ENCODE assay signal across 8 cellular contexts in the genomic region with DNA sequence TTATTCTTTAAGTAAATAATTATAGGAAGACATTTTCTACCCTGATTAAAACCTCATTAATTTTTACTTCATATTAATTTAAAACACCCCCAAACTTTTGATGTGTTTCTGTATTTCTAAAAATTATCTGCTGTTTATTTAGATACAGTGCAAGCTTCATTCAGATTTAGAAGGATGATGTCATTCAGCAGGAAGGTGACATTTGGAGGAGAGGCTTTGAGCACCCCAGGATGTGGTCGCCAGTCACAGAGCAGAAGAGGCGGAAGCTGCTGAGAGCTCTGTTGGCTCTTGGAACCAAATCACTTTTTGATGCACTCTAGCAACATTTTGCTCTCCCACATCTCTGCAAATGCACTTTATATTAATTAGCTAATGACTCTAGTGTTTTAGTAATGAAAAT.
DNase-seq lines count a peak whose midpoint lies in the region; ATAC-seq and TF ChIP-seq lines count a peak whose summit lies in the region.

No MANE protein-coding gene starts in this region.

- H3K36me3 ChIP-seq in hepatocyte (replicated peaks; ENCODE audit: insufficient read depth, low read depth) = no peaks in the 10 kb centered on the region

- ATAC-seq in HG03442 (IDR thresholded peaks at IDR 0.05; ENCODE audit: unreplicated experiment) = peak; percentile 96

- no peaks in the 10 kb centered on the region for H4K20me1 ChIP-seq in hepatocyte (ENCODE audit: insufficient read depth, poor library complexity, severe bottlenecking)

- H3K9me3 ChIP-seq in hepatocyte (ENCODE audit: low read depth) = no peaks in the 10 kb centered on the region

- DNase-seq in SHP77 (lab: John Stamatoyannopoulos, UW) = peak; percentile 12 to 23
- DNase-seq in SHP77 treated with DMSO at 0.1 percent for 48 hours (lab: John Stamatoyannopoulos, UW) = no peak
- DNase-seq in activated T-cell treated with anti-CD3 and anti-CD28 coated beads for 4 hours = peak; percentile 4
- DNase-seq in stimulated activated CD4-positive, alpha-beta T cell treated with anti-CD3 and anti-CD28 coated beads, Interleukin-15, amount 100 ng/mL, for 24 hours = peak; percentile 36
- no peak for DNase-seq in COLO668 (lab: John Stamatoyannopoulos, UW; ENCODE audit: unreplicated experiment)
- no peak for DNase-seq in NCI-H187 treated with DMSO at 0.1 percent for 48 hours (lab: John Stamatoyannopoulos, UW)
- no peak for DNase-seq in hepatocyte (ENCODE audit: low spot score)

- 86% methylated on average over 2 of the region's 2 CpGs for WGBS in hepatocyte (ENCODE audit: low lambda C conversion rate, missing lambda C conversion rate)

- H3K79me2 ChIP-seq in hepatocyte = no peaks in the 10 kb centered on the region

- no peak overlapping the region for H3K4me3 ChIP-seq in hepatocyte

- no peaks in the 10 kb centered on the region for H3K9me2 ChIP-seq in hepatocyte (replicated peaks; ENCODE audit: insufficient read depth)

- H3K27ac ChIP-seq in hepatocyte = no peak overlapping the region

- no peaks in the 10 kb centered on the region for H3K4me1 ChIP-seq in hepatocyte (ENCODE audit: insufficient read depth)

- no peaks in the 10 kb centered on the region for H3K27me3 ChIP-seq in hepatocyte

- TF ChIP-seq CTCF in hepatocyte (IDR thresholded peaks at IDR 0.05; ENCODE audit: poor library complexity) = no peak

- H2AFZ ChIP-seq in hepatocyte = no peak overlapping the region

- no peak overlapping the region for H3K4me2 ChIP-seq in hepatocyte

Comparison
In these comparisons a context has a peak if more than half of its experiments do, and no peak if none do; other contexts are left out.
1. DNase-seq: peak in SHP77 (2 of 2), activated T-cell treated with anti-CD3 and anti-CD28 coated beads for 4 hours (single experiment) and stimulated activated CD4-positive, alpha-beta T cell treated with anti-CD3 and anti-CD28 coated beads, Interleukin-15, amount 100 ng/mL, for 24 hours (single experiment); none in SHP77 treated with DMSO at 0.1 percent for 48 hours (single experiment), COLO668 (single experiment), NCI-H187 treated with DMSO at 0.1 percent for 48 hours (single experiment) and hepatocyte (single experiment).